In genomic region chr7:141272417-141272816, GRCh38 we compare ENCODE assay signal across 19 cellular contexts.
"Had no signal": no experiment of that assay in that cellular context is flagged by ENCODE, and none has a peak within 500 bp of the region (broad histone marks: within the 10 kb centered on the region; RNA-seq: fewer than 3 reads in every experiment).

No MANE protein-coding gene starts in this region.

- H3K9me3 ChIP-seq: colonic mucosa, gastroesophageal sphincter, heart right ventricle, lower lobe of right lung, testis had no signal

- ATAC-seq: activated CD4-positive, alpha-beta T cell treated with anti-CD3 and anti-CD28 coated beads for 36 hours; activated T-helper 17 cell treated with anti-CD3 and anti-CD28 coated beads, Interleukin-2, amount 50 U/mL, for 72 hours; gastroesophageal sphincter; lower lobe of right lung had no signal

- DNase-seq: activated CD4-positive, alpha-beta T cell treated with anti-CD3 and anti-CD28 coated beads for 36 hours; activated CD4-positive, alpha-beta T cell treated with anti-CD3 and anti-CD28 coated beads, Interleukin-2, amount 50 U/mL, for 48 hours; activated naive CD4-positive, alpha-beta T cell; activated naive CD8-positive, alpha-beta T cell treated with anti-CD3 and anti-CD28 coated beads for 36 hours; activated T-cell treated with anti-CD3 and anti-CD28 coated beads, Interleukin-2, amount 50 U/mL, for 1 hour; amygdala; colonic mucosa; erythroblast; heart right ventricle; left cardiac atrium; lower lobe of right lung; occipital lobe; small intestine; stimulated activated CD4-positive, alpha-beta T cell treated with anti-CD3 and anti-CD28 coated beads, Interleukin-15, amount 100 ng/mL, for 24 hours; stimulated activated CD4-positive, alpha-beta T cell treated with anti-CD3 and anti-CD28 coated beads, Interleukin-2, amount 100 ng/mL, for 48 hours; testis had no signal

- H3K36me3 ChIP-seq: cardiac muscle cell, colonic mucosa, gastroesophageal sphincter, heart right ventricle, lower lobe of right lung had no signal

- H3K27ac ChIP-seq: cardiac muscle cell, colonic mucosa, gastroesophageal sphincter, heart right ventricle, lower lobe of right lung, testis had no signal

- H3K4me1 ChIP-seq: colonic mucosa, gastroesophageal sphincter, heart right ventricle, lower lobe of right lung, testis had no signal

- H3K4me3 ChIP-seq: cardiac muscle cell, colonic mucosa, gastroesophageal sphincter, heart right ventricle, lower lobe of right lung, testis had no signal

- H3K27me3 ChIP-seq: cardiac muscle cell, colonic mucosa, gastroesophageal sphincter, heart right ventricle, testis had no signal
